9 cellular contexts compared by ENCODE assay signal in genomic region chr14:65211341-65211987, GRCh38.
A peak's percentile ranks its signal among the peaks of the same experiment; 100 is the strongest.
DNase-seq lines count a peak whose midpoint lies in the region; ATAC-seq and TF ChIP-seq lines count a peak whose summit lies in the region.
"Had no signal": no experiment of that assay in that cellular context is flagged by ENCODE, and none has a peak within 500 bp of the region (broad histone marks: within the 10 kb centered on the region; RNA-seq: fewer than 3 reads in every experiment).

No MANE protein-coding gene starts in this region.

- H3F3A ChIP-seq in PC-3 (ENCODE audit: low read length, unreplicated experiment), result no peaks in the 10 kb centered on the region

- peaks cover 31% of the 10 kb centered on the region for H3K4me1 ChIP-seq in PC-3 (ENCODE audit: insufficient read depth, low read length)
- peaks cover 29% of the 10 kb centered on the region for H3K4me1 ChIP-seq in skeletal muscle satellite cell (ENCODE audit: control insufficient read depth, insufficient read depth, low read length)
- H3K4me1 ChIP-seq in sigmoid colon, result peaks cover 0 to 11% (median 5%) of the 10 kb centered on the region in 4 donors

- no peaks in the 10 kb centered on the region for H3K9me2 ChIP-seq in PC-3 (replicated peaks; ENCODE audit: low read length)

- no peaks in the 10 kb centered on the region for H4K20me1 ChIP-seq in PC-3 (ENCODE audit: low read length)

- H3K9ac ChIP-seq in PC-3 (ENCODE audit: low read length) (peak overlapping the region; percentile 23), skeletal muscle satellite cell (ENCODE audit: low read depth, low read length) (no peak overlapping the region)

- no peaks in the 10 kb centered on the region for H3K9me3 ChIP-seq in PC-3 (ENCODE audit: low read length)
- H3K9me3 ChIP-seq in skeletal muscle satellite cell (replicated peaks; ENCODE audit: low read length), result no peaks in the 10 kb centered on the region
- no peaks in the 10 kb centered on the region for H3K9me3 ChIP-seq in sigmoid colon

- TF ChIP-seq CTCF in PC-3 (conservative IDR thresholded peaks at IDR 0.05; ENCODE audit: low read depth, low read length) (no peak), cardiac fibroblast (IDR thresholded peaks at IDR 0.05; ENCODE audit: low read depth, low read length) (no peak), sigmoid colon (IDR thresholded peaks at IDR 0.05) (no peak)

- POLR2A ChIA-PET in PC-3 (lab: Charles Lee; ENCODE audit: unreplicated experiment), result no interaction called here

- H3K27me3 ChIP-seq in PC-3 (ENCODE audit: low read length) (no peaks in the 10 kb centered on the region), skeletal muscle satellite cell (ENCODE audit: control insufficient read depth, insufficient read depth, low read length) (no peaks in the 10 kb centered on the region), sigmoid colon (no peaks in the 10 kb centered on the region)

- H3K4me2 ChIP-seq in PC-3 (ENCODE audit: low read length) (peak overlapping the region; percentile 41), skeletal muscle satellite cell (ENCODE audit: low read length) (peak overlapping the region; percentile 61)

- intact Hi-C loops in PC-3 (cut with micrococcal nuclease) (loop anchor here (1.0 to 5.0 kb wide), 4 partner anchors 27 to 621 kb away; no protein-coding TSS in a partner anchor), sigmoid colon (cut with DNase I) (no loop called here)

- BruUV-seq in PC-3 (replicated peaks; lab: Mats Ljungman, UMichigan), result no TSS peak

- CTCF ChIA-PET in PC-3 (lab: Charles Lee), result interaction anchor here (0.5 to 0.9 kb wide), 3 partner anchors 9 to 200 kb away, joined by 3 to 4 read pairs (median 3); no protein-coding TSS in a partner anchor

- 73 to 81% methylated on average over 3 of the region's 3 CpGs for WGBS in sigmoid colon, 2 donors

- TF ChIP-seq POLR2A in sigmoid colon (IDR thresholded peaks at IDR 0.05), result no peak

- 0 out of 2 replicates have a peak overlapping the region, but pooled peaks have one; percentile 36 for H2AFZ ChIP-seq in PC-3 (ENCODE audit: low read length)

- no peaks in the 10 kb centered on the region for H3K79me2 ChIP-seq in PC-3 (ENCODE audit: low read length)

- peak overlapping the region; percentile 20; the same call in 1 of the 2 replicates for H3K4me3 ChIP-seq in PC-3 (ENCODE audit: low read length)
- no peak overlapping the region for H3K4me3 ChIP-seq in cardiac fibroblast (replicated peaks in 1 of 2; ENCODE audit: low read depth in 2 of 2, low read length in 2 of 2)
- H3K4me3 ChIP-seq in skeletal muscle satellite cell (ENCODE audit: low read length), result no peak overlapping the region
- no peak overlapping the region for H3K4me3 ChIP-seq in sigmoid colon
- H3K4me3 ChIP-seq: coronary artery had no signal

- DNase-seq in SIG-M5 treated with dmso at 0.1 percent for 504 hours (lab: John Stamatoyannopoulos, UW; ENCODE audit: unreplicated experiment) (peak; percentile 26), SIG-M5 (lab: John Stamatoyannopoulos, UW) (no peak), PC-3 (peak; percentile 85), cardiac fibroblast (ENCODE audit: low read depth in 2 of 2) (peak; percentile 64 to 81), SHP77 (lab: John Stamatoyannopoulos, UW) (no peak), sigmoid colon (no peak)
- no peak for DNase-seq in NK-92 treated with Interleukin-12 subunit alpha and Interleukin-12 subunit beta, amount 100 ng/mL, for 24 hours (lab: John Stamatoyannopoulos, UW)

- TF ChIP-seq EP300 in sigmoid colon (IDR thresholded peaks at IDR 0.05), result no peak

- ATAC-seq in PC-3, result peak; percentile 97

- H3K36me3 ChIP-seq in PC-3 (ENCODE audit: low read depth, low read length), result no peaks in the 10 kb centered on the region
- no peaks in the 10 kb centered on the region for H3K36me3 ChIP-seq in skeletal muscle satellite cell (ENCODE audit: insufficient read depth, low read length)
- no peaks in the 10 kb centered on the region for H3K36me3 ChIP-seq in sigmoid colon

- H3K27ac ChIP-seq in PC-3 (ENCODE audit: low read length) (peak overlapping the region; percentile 51), sigmoid colon (no peak overlapping the region)
- H3K27ac ChIP-seq: coronary artery had no signal

Comparison
In these comparisons a context has a peak if more than half of its experiments do, and no peak if none do; other contexts are left out.
1. DNase-seq: peak in SIG-M5 treated with dmso at 0.1 percent for 504 hours (single experiment), PC-3 (single experiment) and cardiac fibroblast (2 of 2); none in SIG-M5 (single experiment), NK-92 treated with Interleukin-12 subunit alpha and Interleukin-12 subunit beta, amount 100 ng/mL, for 24 hours (single experiment), SHP77 (0 of 2) and sigmoid colon (single experiment).